In the genomic region with DNA sequence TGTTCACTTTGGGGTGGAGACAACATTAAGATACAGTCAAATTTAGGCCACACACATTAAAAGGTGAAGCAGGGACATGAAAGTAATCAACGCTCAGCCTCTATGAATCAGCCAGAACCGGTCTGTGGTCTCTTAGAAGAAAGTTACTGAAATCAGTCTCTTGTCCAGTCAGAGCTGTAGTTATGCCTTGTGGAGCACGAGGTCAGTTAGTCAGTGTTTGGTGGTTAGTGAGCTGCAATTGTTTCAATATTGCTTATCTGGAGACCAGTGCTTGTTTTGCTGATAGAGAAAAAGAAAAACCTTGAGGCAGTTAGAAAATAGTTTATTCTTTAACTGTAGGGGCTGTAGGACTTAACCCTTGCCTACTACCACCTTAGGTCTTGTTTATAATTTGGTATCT, we compare ENCODE assay signal across 8 cellular contexts.
DNase-seq lines count a peak whose midpoint lies in the region; ATAC-seq and TF ChIP-seq lines count a peak whose summit lies in the region.

No MANE protein-coding gene starts in this region.

- no peak overlapping the region for H3K27ac ChIP-seq in effector memory CD4-positive, alpha-beta T cell (ENCODE audit: insufficient read depth, low read length, poor library complexity, severe bottlenecking)
- H3K27ac ChIP-seq in prostate gland = no peak overlapping the region

- H3K36me3 ChIP-seq in effector memory CD4-positive, alpha-beta T cell (ENCODE audit: control insufficient read depth, insufficient read depth, low read length) = no peaks in the 10 kb centered on the region
- no peaks in the 10 kb centered on the region for H3K36me3 ChIP-seq in prostate gland

- TF ChIP-seq CTCF in GM12865 (IDR thresholded peaks at IDR 0.05; ENCODE audit: insufficient read depth, low read depth, low read length, missing control alignments) (no peak), prostate gland (IDR thresholded peaks at IDR 0.05) (no peak)

- no peaks in the 10 kb centered on the region for H3K9me3 ChIP-seq in effector memory CD4-positive, alpha-beta T cell (ENCODE audit: control insufficient read depth, low read length)
- H3K9me3 ChIP-seq in prostate gland = no peaks in the 10 kb centered on the region

- no peak for TF ChIP-seq POLR2A in prostate gland (IDR thresholded peaks at IDR 0.05)

- intact Hi-C loops in prostate gland (cut with DNase I) = no loop called here

- H3K27me3 ChIP-seq in effector memory CD4-positive, alpha-beta T cell (replicated peaks; ENCODE audit: control insufficient read depth, insufficient read depth, low read length, poor library complexity, severe bottlenecking) = peaks cover 6% of the 10 kb centered on the region
- no peaks in the 10 kb centered on the region for H3K27me3 ChIP-seq in prostate gland (replicated peaks; ENCODE audit: insufficient read depth)

- WGBS in prostate gland = 52% methylated on average over 3 of the region's 3 CpGs

- no peaks in the 10 kb centered on the region for H3K4me1 ChIP-seq in effector memory CD4-positive, alpha-beta T cell (ENCODE audit: control insufficient read depth, insufficient read depth, low read length, poor library complexity, severe bottlenecking)
- no peaks in the 10 kb centered on the region for H3K4me1 ChIP-seq in prostate gland (replicated peaks)

- DNase-seq in GM12865 (ENCODE audit: low read depth) = peak; percentile 63
- DNase-seq in HS-5 (ENCODE audit: low read depth) = peak; percentile 74
- peak; percentile 20 for DNase-seq in hepatic stellate cell (ENCODE audit: low spot score)
- DNase-seq in effector memory CD4-positive, alpha-beta T cell = no peak
- DNase-seq in HuH-7 (ENCODE audit: low spot score) = no peak
- DNase-seq in prostate gland (ENCODE audit: low spot score) = no peak
- DNase-seq in DMS 273 (lab: John Stamatoyannopoulos, UW; ENCODE audit: unreplicated experiment) = no peak

- peak; percentile 95 for ATAC-seq in GM21529 (IDR thresholded peaks at IDR 0.05; ENCODE audit: unreplicated experiment)

- H3K4me3 ChIP-seq in GM12865 (ENCODE audit: low read depth, low read length) (no peak overlapping the region), prostate gland (no peak overlapping the region)
- no peak overlapping the region for H3K4me3 ChIP-seq in effector memory CD4-positive, alpha-beta T cell (ENCODE audit: insufficient read depth, low read depth, low read length, poor library complexity, severe bottlenecking)

Comparison
In these comparisons a context has a peak if more than half of its experiments do, and no peak if none do; other contexts are left out.
1. DNase-seq: peak in GM12865 (single experiment), HS-5 (single experiment) and hepatic stellate cell (single experiment); none in effector memory CD4-positive, alpha-beta T cell (0 of 3), HuH-7 (single experiment), prostate gland (single experiment) and DMS 273 (single experiment).